In the genomic region with DNA sequence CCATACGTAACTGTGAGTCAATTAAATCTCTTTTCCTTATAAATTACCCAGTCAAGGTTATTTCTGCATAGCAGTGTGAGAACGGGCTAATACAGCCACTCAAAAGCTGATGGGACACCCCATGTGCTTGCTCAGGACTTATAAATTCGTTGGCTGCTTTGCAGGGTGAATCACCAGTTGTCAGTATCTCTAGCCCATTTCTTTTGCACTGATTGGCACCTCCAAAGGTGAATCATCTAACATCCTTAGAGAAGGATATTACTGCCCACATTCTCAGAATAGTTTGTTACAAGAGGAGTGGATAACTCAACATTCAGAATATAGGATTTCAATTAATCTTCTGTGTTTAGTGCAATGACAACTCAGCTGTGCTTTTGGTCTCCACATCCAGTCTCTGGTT, we compare ENCODE assay signal across 2 cellular contexts.
TF ChIP-seq lines count a peak whose summit lies in the region.

No MANE protein-coding gene starts in this region.

TF ChIP-seq in GM23338, 12 proteins besides CTCF, POLR2A, EP300 and RAD21 (continues in another document):
- TF ChIP-seq POLR2AphosphoS5 (IDR thresholded peaks at IDR 0.05; ENCODE audit: low read depth) (no peak), EZH2phosphoT487 (IDR thresholded peaks at IDR 0.05; ENCODE audit: unreplicated experiment) (no peak), ZNF114 (CRISPR knock-in tag; IDR thresholded peaks at IDR 0.05) (no peak), JUNB (IDR thresholded peaks at IDR 0.05; ENCODE audit: unreplicated experiment) (no peak), STAT1 (IDR thresholded peaks at IDR 0.05; ENCODE audit: unreplicated experiment) (no peak), CREB1 (CRISPR knock-in tag; IDR thresholded peaks at IDR 0.05; ENCODE audit: low read depth) (no peak), EZH2 (IDR thresholded peaks at IDR 0.05; ENCODE audit: low read depth, unreplicated experiment) (no peak), NANOG (IDR thresholded peaks at IDR 0.05; ENCODE audit: borderline replicate concordance) (no peak), ZNF331 (CRISPR knock-in tag; IDR thresholded peaks at IDR 0.05; ENCODE audit: low read depth) (no peak)
- TF ChIP-seq, protein P1, sequence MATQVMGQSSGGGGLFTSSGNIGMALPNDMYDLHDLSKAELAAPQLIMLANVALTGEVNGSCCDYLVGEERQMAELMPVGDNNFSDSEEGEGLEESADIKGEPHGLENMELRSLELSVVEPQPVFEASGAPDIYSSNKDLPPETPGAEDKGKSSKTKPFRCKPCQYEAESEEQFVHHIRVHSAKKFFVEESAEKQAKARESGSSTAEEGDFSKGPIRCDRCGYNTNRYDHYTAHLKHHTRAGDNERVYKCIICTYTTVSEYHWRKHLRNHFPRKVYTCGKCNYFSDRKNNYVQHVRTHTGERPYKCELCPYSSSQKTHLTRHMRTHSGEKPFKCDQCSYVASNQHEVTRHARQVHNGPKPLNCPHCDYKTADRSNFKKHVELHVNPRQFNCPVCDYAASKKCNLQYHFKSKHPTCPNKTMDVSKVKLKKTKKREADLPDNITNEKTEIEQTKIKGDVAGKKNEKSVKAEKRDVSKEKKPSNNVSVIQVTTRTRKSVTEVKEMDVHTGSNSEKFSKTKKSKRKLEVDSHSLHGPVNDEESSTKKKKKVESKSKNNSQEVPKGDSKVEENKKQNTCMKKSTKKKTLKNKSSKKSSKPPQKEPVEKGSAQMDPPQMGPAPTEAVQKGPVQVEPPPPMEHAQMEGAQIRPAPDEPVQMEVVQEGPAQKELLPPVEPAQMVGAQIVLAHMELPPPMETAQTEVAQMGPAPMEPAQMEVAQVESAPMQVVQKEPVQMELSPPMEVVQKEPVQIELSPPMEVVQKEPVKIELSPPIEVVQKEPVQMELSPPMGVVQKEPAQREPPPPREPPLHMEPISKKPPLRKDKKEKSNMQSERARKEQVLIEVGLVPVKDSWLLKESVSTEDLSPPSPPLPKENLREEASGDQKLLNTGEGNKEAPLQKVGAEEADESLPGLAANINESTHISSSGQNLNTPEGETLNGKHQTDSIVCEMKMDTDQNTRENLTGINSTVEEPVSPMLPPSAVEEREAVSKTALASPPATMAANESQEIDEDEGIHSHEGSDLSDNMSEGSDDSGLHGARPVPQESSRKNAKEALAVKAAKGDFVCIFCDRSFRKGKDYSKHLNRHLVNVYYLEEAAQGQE (IDR thresholded peaks at IDR 0.05; ENCODE audit: unreplicated experiment) = no peak
- TF ChIP-seq, protein P2, sequence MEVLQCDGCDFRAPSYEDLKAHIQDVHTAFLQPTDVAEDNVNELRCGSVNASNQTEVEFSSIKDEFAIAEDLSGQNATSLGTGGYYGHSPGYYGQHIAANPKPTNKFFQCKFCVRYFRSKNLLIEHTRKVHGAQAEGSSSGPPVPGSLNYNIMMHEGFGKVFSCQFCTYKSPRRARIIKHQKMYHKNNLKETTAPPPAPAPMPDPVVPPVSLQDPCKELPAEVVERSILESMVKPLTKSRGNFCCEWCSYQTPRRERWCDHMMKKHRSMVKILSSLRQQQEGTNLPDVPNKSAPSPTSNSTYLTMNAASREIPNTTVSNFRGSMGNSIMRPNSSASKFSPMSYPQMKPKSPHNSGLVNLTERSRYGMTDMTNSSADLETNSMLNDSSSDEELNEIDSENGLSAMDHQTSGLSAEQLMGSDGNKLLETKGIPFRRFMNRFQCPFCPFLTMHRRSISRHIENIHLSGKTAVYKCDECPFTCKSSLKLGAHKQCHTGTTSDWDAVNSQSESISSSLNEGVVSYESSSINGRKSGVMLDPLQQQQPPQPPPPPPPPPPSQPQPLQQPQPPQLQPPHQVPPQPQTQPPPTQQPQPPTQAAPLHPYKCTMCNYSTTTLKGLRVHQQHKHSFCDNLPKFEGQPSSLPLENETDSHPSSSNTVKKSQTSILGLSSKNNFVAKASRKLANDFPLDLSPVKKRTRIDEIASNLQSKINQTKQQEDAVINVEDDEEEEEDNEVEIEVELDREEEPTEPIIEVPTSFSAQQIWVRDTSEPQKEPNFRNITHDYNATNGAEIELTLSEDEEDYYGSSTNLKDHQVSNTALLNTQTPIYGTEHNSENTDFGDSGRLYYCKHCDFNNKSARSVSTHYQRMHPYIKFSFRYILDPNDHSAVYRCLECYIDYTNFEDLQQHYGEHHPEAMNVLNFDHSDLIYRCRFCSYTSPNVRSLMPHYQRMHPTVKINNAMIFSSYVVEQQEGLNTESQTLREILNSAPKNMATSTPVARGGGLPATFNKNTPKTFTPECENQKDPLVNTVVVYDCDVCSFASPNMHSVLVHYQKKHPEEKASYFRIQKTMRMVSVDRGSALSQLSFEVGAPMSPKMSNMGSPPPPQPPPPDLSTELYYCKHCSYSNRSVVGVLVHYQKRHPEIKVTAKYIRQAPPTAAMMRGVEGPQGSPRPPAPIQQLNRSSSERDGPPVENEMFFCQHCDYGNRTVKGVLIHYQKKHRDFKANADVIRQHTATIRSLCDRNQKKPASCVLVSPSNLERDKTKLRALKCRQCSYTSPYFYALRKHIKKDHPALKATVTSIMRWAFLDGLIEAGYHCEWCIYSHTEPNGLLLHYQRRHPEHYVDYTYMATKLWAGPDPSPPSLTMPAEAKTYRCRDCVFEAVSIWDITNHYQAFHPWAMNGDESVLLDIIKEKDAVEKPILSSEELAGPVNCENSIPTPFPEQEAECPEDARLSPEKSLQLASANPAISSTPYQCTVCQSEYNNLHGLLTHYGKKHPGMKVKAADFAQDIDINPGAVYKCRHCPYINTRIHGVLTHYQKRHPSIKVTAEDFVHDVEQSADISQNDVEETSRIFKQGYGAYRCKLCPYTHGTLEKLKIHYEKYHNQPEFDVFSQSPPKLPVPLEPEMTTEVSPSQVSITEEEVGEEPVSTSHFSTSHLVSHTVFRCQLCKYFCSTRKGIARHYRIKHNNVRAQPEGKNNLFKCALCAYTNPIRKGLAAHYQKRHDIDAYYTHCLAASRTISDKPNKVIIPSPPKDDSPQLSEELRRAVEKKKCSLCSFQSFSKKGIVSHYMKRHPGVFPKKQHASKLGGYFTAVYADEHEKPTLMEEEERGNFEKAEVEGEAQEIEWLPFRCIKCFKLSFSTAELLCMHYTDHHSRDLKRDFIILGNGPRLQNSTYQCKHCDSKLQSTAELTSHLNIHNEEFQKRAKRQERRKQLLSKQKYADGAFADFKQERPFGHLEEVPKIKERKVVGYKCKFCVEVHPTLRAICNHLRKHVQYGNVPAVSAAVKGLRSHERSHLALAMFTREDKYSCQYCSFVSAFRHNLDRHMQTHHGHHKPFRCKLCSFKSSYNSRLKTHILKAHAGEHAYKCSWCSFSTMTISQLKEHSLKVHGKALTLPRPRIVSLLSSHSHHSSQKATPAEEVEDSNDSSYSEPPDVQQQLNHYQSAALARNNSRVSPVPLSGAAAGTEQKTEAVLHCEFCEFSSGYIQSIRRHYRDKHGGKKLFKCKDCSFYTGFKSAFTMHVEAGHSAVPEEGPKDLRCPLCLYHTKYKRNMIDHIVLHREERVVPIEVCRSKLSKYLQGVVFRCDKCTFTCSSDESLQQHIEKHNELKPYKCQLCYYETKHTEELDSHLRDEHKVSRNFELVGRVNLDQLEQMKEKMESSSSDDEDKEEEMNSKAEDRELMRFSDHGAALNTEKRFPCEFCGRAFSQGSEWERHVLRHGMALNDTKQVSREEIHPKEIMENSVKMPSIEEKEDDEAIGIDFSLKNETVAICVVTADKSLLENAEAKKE (CRISPR knock-in tag; IDR thresholded peaks at IDR 0.05) = no peak

TF ChIP-seq in H1, 55 proteins besides CTCF, POLR2A, EP300 and RAD21:
- TF ChIP-seq EZH2 (IDR thresholded peaks at IDR 0.05; ENCODE audit: low read depth, low read length, severe bottlenecking) (no peak), KDM1A (IDR thresholded peaks at IDR 0.05; ENCODE audit: borderline replicate concordance, low read length) (no peak), SP4 (IDR thresholded peaks at IDR 0.05; ENCODE audit: low read length) (no peak), RXRA (IDR thresholded peaks at IDR 0.05; ENCODE audit: insufficient read depth, low read depth, low read length) (no peak), SIN3A (conservative IDR thresholded peaks at IDR 0.05 in 1 of 2, IDR thresholded peaks at IDR 0.05 in 1 of 2; ENCODE audit: low read depth in 1 of 2, low read length in 2 of 2) (no peak), ZNF274 (IDR thresholded peaks at IDR 0.05; ENCODE audit: borderline replicate concordance, extremely low read depth, low read length) (no peak), KDM4A (IDR thresholded peaks at IDR 0.05; ENCODE audit: low read depth, low read length, severe bottlenecking) (no peak), CBX8 (IDR thresholded peaks at IDR 0.05; ENCODE audit: borderline replicate concordance, low read depth, low read length) (no peak), NRF1 (IDR thresholded peaks at IDR 0.05; ENCODE audit: low read depth, low read length) (no peak), POLR2AphosphoS5 (IDR thresholded peaks at IDR 0.05; ENCODE audit: low read depth, low read length) (no peak), CREB1 (IDR thresholded peaks at IDR 0.05) (no peak), TCF12 (IDR thresholded peaks at IDR 0.05; ENCODE audit: low read depth, low read length) (no peak), MAFK (IDR thresholded peaks at IDR 0.05; ENCODE audit: low read depth, low read length) (no peak), TBP (IDR thresholded peaks at IDR 0.05; ENCODE audit: low read depth, low read length) (no peak), CHD1 (IDR thresholded peaks at IDR 0.05; ENCODE audit: low read depth, low read length) (no peak), RNF2 (IDR thresholded peaks at IDR 0.05; ENCODE audit: borderline replicate concordance, low read depth, low read length, missing control alignments, poor library complexity, severe bottlenecking) (no peak), FOSL1 (IDR thresholded peaks at IDR 0.05; ENCODE audit: insufficient read depth, low read depth, low read length) (no peak), CEBPB (IDR thresholded peaks at IDR 0.05; ENCODE audit: low read depth, low read length) (no peak), JUND (IDR thresholded peaks at IDR 0.05; ENCODE audit: low read length) (no peak)
- TF ChIP-seq, protein P3, sequence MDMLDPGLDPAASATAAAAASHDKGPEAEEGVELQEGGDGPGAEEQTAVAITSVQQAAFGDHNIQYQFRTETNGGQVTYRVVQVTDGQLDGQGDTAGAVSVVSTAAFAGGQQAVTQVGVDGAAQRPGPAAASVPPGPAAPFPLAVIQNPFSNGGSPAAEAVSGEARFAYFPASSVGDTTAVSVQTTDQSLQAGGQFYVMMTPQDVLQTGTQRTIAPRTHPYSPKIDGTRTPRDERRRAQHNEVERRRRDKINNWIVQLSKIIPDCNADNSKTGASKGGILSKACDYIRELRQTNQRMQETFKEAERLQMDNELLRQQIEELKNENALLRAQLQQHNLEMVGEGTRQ (IDR thresholded peaks at IDR 0.05; ENCODE audit: low read length) = no peak
